Comparison of ENCODE assay signal across 2 cellular contexts in genomic region chr7:100567045-100567730, GRCh38.
TF ChIP-seq lines count a peak whose summit lies in the region.

No MANE protein-coding gene starts in this region.

TF ChIP-seq in SK-N-SH treated with all-trans-retinoic acid at 6 μM for 48 hours, 23 proteins besides CTCF, POLR2A, EP300 and RAD21:
- TF ChIP-seq, protein P1, sequence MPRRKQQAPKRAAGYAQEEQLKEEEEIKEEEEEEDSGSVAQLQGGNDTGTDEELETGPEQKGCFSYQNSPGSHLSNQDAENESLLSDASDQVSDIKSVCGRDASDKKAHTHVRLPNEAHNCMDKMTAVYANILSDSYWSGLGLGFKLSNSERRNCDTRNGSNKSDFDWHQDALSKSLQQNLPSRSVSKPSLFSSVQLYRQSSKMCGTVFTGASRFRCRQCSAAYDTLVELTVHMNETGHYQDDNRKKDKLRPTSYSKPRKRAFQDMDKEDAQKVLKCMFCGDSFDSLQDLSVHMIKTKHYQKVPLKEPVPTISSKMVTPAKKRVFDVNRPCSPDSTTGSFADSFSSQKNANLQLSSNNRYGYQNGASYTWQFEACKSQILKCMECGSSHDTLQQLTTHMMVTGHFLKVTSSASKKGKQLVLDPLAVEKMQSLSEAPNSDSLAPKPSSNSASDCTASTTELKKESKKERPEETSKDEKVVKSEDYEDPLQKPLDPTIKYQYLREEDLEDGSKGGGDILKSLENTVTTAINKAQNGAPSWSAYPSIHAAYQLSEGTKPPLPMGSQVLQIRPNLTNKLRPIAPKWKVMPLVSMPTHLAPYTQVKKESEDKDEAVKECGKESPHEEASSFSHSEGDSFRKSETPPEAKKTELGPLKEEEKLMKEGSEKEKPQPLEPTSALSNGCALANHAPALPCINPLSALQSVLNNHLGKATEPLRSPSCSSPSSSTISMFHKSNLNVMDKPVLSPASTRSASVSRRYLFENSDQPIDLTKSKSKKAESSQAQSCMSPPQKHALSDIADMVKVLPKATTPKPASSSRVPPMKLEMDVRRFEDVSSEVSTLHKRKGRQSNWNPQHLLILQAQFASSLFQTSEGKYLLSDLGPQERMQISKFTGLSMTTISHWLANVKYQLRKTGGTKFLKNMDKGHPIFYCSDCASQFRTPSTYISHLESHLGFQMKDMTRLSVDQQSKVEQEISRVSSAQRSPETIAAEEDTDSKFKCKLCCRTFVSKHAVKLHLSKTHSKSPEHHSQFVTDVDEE (CRISPR knock-in tag; IDR thresholded peaks at IDR 0.05), result no peak
- TF ChIP-seq RARB (CRISPR knock-in tag; IDR thresholded peaks at IDR 0.05) (no peak), ZC3H10 (CRISPR knock-in tag; IDR thresholded peaks at IDR 0.05) (no peak), ESRRG (CRISPR knock-in tag; IDR thresholded peaks at IDR 0.05) (no peak), PPARA (CRISPR knock-in tag; IDR thresholded peaks at IDR 0.05; ENCODE audit: borderline replicate concordance) (no peak), ZFP3 (CRISPR knock-in tag; IDR thresholded peaks at IDR 0.05) (no peak), CSDC2 (CRISPR knock-in tag; IDR thresholded peaks at IDR 0.05) (no peak), BACH2 (CRISPR knock-in tag; IDR thresholded peaks at IDR 0.05; ENCODE audit: borderline replicate concordance) (no peak), ZNF70 (CRISPR knock-in tag; IDR thresholded peaks at IDR 0.05) (no peak), PATZ1 (CRISPR knock-in tag; IDR thresholded peaks at IDR 0.05; ENCODE audit: borderline replicate concordance) (no peak), ZNF565 (CRISPR knock-in tag; conservative IDR thresholded peaks at IDR 0.05; ENCODE audit: low read depth) (no peak), ARNTL (CRISPR knock-in tag; IDR thresholded peaks at IDR 0.05; ENCODE audit: borderline replicate concordance, low read depth) (no peak), OSR1 (CRISPR knock-in tag; IDR thresholded peaks at IDR 0.05) (no peak), GLIS3 (CRISPR knock-in tag; IDR thresholded peaks at IDR 0.05) (no peak), TOX (CRISPR knock-in tag; IDR thresholded peaks at IDR 0.05; ENCODE audit: borderline replicate concordance) (no peak), ZNF8 (CRISPR knock-in tag; IDR thresholded peaks at IDR 0.05) (no peak), ZFP30 (CRISPR knock-in tag; IDR thresholded peaks at IDR 0.05) (no peak), SNAI2 (CRISPR knock-in tag; IDR thresholded peaks at IDR 0.05) (no peak)
- TF ChIP-seq, protein P2, sequence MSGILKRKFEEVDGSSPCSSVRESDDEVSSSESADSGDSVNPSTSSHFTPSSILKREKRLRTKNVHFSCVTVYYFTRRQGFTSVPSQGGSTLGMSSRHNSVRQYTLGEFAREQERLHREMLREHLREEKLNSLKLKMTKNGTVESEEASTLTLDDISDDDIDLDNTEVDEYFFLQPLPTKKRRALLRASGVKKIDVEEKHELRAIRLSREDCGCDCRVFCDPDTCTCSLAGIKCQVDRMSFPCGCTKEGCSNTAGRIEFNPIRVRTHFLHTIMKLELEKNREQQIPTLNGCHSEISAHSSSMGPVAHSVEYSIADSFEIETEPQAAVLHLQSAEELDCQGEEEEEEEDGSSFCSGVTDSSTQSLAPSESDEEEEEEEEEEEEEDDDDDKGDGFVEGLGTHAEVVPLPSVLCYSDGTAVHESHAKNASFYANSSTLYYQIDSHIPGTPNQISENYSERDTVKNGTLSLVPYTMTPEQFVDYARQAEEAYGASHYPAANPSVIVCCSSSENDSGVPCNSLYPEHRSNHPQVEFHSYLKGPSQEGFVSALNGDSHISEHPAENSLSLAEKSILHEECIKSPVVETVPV (CRISPR knock-in tag; IDR thresholded peaks at IDR 0.05), result no peak
- TF ChIP-seq, protein P3, sequence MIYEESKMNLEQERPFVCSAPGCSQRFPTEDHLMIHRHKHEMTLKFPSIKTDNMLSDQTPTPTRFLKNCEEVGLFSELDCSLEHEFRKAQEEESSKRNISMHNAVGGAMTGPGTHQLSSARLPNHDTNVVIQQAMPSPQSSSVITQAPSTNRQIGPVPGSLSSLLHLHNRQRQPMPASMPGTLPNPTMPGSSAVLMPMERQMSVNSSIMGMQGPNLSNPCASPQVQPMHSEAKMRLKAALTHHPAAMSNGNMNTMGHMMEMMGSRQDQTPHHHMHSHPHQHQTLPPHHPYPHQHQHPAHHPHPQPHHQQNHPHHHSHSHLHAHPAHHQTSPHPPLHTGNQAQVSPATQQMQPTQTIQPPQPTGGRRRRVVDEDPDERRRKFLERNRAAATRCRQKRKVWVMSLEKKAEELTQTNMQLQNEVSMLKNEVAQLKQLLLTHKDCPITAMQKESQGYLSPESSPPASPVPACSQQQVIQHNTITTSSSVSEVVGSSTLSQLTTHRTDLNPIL (CRISPR knock-in tag; IDR thresholded peaks at IDR 0.05; ENCODE audit: low read depth), result no peak

TF ChIP-seq in SK-N-SH, 30 proteins besides CTCF, POLR2A, EP300 and RAD21 (continued from another document):
- TF ChIP-seq, protein P4, sequence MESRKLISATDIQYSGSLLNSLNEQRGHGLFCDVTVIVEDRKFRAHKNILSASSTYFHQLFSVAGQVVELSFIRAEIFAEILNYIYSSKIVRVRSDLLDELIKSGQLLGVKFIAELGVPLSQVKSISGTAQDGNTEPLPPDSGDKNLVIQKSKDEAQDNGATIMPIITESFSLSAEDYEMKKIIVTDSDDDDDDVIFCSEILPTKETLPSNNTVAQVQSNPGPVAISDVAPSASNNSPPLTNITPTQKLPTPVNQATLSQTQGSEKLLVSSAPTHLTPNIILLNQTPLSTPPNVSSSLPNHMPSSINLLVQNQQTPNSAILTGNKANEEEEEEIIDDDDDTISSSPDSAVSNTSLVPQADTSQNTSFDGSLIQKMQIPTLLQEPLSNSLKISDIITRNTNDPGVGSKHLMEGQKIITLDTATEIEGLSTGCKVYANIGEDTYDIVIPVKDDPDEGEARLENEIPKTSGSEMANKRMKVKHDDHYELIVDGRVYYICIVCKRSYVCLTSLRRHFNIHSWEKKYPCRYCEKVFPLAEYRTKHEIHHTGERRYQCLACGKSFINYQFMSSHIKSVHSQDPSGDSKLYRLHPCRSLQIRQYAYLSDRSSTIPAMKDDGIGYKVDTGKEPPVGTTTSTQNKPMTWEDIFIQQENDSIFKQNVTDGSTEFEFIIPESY (IDR thresholded peaks at IDR 0.05; ENCODE audit: borderline replicate concordance, low read depth), result no peak
- no peak for TF ChIP-seq NFIC (IDR thresholded peaks at IDR 0.05; ENCODE audit: borderline replicate concordance)
- no peak for TF ChIP-seq MEF2A (IDR thresholded peaks at IDR 0.05; ENCODE audit: borderline replicate concordance, low read depth)
- no peak for TF ChIP-seq TCF12 (IDR thresholded peaks at IDR 0.05)
- no peak for TF ChIP-seq RXRA (IDR thresholded peaks at IDR 0.05; ENCODE audit: borderline replicate concordance, low read depth)
- TF ChIP-seq SIN3A (IDR thresholded peaks at IDR 0.05; ENCODE audit: borderline replicate concordance, low read depth, low read length), result no peak
- no peak for TF ChIP-seq TAF1 (IDR thresholded peaks at IDR 0.05; ENCODE audit: borderline replicate concordance, low read depth, low read length)
- TF ChIP-seq ELF1 (IDR thresholded peaks at IDR 0.05), result no peak
- TF ChIP-seq, protein P5, sequence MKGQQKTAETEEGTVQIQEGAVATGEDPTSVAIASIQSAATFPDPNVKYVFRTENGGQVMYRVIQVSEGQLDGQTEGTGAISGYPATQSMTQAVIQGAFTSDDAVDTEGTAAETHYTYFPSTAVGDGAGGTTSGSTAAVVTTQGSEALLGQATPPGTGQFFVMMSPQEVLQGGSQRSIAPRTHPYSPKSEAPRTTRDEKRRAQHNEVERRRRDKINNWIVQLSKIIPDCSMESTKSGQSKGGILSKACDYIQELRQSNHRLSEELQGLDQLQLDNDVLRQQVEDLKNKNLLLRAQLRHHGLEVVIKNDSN (IDR thresholded peaks at IDR 0.05; ENCODE audit: borderline replicate concordance, low read depth), result no peak
- TF ChIP-seq GABPA (IDR thresholded peaks at IDR 0.05; ENCODE audit: low read depth), result no peak
